16 cellular contexts compared by ENCODE assay signal in the genomic region with DNA sequence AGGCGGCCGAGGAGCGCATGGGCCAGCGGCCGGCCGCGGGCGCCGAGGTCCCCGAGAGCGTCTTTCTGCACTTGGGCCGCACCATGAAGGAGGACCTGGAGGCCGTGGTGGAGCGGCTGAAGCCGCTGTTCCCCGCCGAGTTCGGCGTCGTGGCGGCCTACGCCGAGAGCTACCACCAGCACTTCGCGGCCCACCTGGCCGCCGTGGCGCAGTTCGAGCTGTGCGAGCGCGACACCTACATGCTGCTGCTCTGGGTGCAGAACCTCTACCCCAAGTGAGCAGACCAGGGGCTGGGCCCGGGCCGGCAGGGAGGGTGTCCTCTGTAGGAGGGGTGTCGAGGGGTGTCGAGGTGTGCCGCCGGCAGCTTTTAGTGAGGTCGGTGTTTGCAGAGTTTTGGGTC. TPM values are rescaled to one million over a fixed set of nuclear protein-coding genes. Genes with fewer than 3 reads are reported as not detected.
A peak's percentile ranks its signal among the peaks of the same experiment; 100 is the strongest.
DNase-seq lines count a peak whose midpoint lies in the region; ATAC-seq and TF ChIP-seq lines count a peak whose summit lies in the region.
"Had no signal": no experiment of that assay in that cellular context is flagged by ENCODE, and none has a peak within 500 bp of the region (broad histone marks: within the 10 kb centered on the region; RNA-seq: fewer than 3 reads in every experiment).

No MANE protein-coding gene starts in this region.

- H3K9me3 ChIP-seq in colonic mucosa (no peaks in the 10 kb centered on the region), mesenchymal stem cell (ENCODE audit: control insufficient read depth, low read length) (no peaks in the 10 kb centered on the region), thoracic aorta (no peaks in the 10 kb centered on the region)
- H3K9me3 ChIP-seq: adrenal gland, BLaER1 had no signal

- no peak overlapping the region for H2BK5ac ChIP-seq in mesenchymal stem cell (ENCODE audit: low read depth, low read length, poor library complexity, severe bottlenecking)

- H3K4ac ChIP-seq in mesenchymal stem cell (ENCODE audit: low read depth in 1 of 2, low read length in 2 of 2): peak overlapping the region in 1 of 2 experiments; percentile 17

- intact Hi-C loops in colonic mucosa (cut with DNase I): no loop called here

- no peak overlapping the region for H2BK120ac ChIP-seq in mesenchymal stem cell (ENCODE audit: low read depth, low read length)

- H4K8ac ChIP-seq in mesenchymal stem cell (ENCODE audit: low read length): no peak overlapping the region

- H3K9ac ChIP-seq in colonic mucosa (ENCODE audit: low read depth in 2 of 2, low read length in 2 of 2): no peak overlapping the region
- peak overlapping the region; percentile 12 for H3K9ac ChIP-seq in mesenchymal stem cell (ENCODE audit: low read length)
- H3K9ac ChIP-seq: BLaER1 had no signal

- H3K27me3 ChIP-seq in colonic mucosa (peaks cover 26% of the 10 kb centered on the region), mesenchymal stem cell (ENCODE audit: control insufficient read depth in 1 of 2, insufficient read depth in 1 of 2, low read length in 2 of 2) (no peaks in the 10 kb centered on the region), thoracic aorta (replicated peaks; ENCODE audit: insufficient read depth) (no peaks in the 10 kb centered on the region)
- H3K27me3 ChIP-seq: adrenal gland, BLaER1 had no signal

- no peaks in the 10 kb centered on the region for H3K36me3 ChIP-seq in colonic mucosa
- peaks cover 49 to 50% of the 10 kb centered on the region in 2 experiments for H3K36me3 ChIP-seq in mesenchymal stem cell (ENCODE audit: control insufficient read depth in 1 of 2, insufficient read depth in 2 of 2, low read depth in 1 of 2, low read length in 2 of 2)
- no peaks in the 10 kb centered on the region for H3K36me3 ChIP-seq in thoracic aorta
- H3K36me3 ChIP-seq: WERI-Rb-1 had no signal

- H2AFZ ChIP-seq in mesenchymal stem cell (ENCODE audit: low read depth, low read length): no peak overlapping the region

- H2BK12ac ChIP-seq in mesenchymal stem cell (ENCODE audit: low read length in 2 of 2): no peak overlapping the region

- H3K4me2 ChIP-seq in mesenchymal stem cell (ENCODE audit: low read length, poor library complexity, severe bottlenecking): peak overlapping the region; percentile 56
- H3K4me2 ChIP-seq: BLaER1 had no signal

- H3K4me1 ChIP-seq in colonic mucosa (peaks cover 3% of the 10 kb centered on the region), mesenchymal stem cell (ENCODE audit: control insufficient read depth, insufficient read depth, low read depth, low read length) (peaks cover 96% of the 10 kb centered on the region), thoracic aorta (ENCODE audit: control insufficient read depth in 1 of 2, low read depth in 2 of 2) (peaks cover 6 to 34% of the 10 kb centered on the region in 2 donors)

- peak overlapping the region; percentile 3 for H2AK5ac ChIP-seq in mesenchymal stem cell (ENCODE audit: low read length, severe bottlenecking)

- no peak overlapping the region for H3K23ac ChIP-seq in mesenchymal stem cell (ENCODE audit: low read length in 2 of 2)

- DNase-seq in colonic mucosa (peak; percentile 16), mesenchymal stem cell (no peak), thoracic aorta (ENCODE audit: low spot score) (no peak), NCI-H187 (lab: John Stamatoyannopoulos, UW) (no peak), NCI-H2029 (lab: John Stamatoyannopoulos, UW) (no peak), SKM-1 treated with dmso at 0.1 percent for 144 hours (lab: John Stamatoyannopoulos, UW; ENCODE audit: unreplicated experiment) (no peak)
- DNase-seq: activated CD8-positive, alpha-beta memory T cell treated with anti-CD3 and anti-CD28 coated beads for 24 hours; NCI-H2029 treated with DMSO at 0.1 percent for 48 hours; OCI-M1 had no signal

- H3K18ac ChIP-seq in mesenchymal stem cell (ENCODE audit: low read depth in 1 of 2, low read length in 2 of 2): peak overlapping the region in 1 of 2 experiments; percentile 37

- H3K4me3 ChIP-seq in colonic mucosa: no peak overlapping the region
- peak overlapping the region; percentile 8 to 54 for H3K4me3 ChIP-seq in mesenchymal stem cell (ENCODE audit: insufficient read depth in 1 of 2, low read depth in 1 of 2, low read length in 2 of 2)
- peak overlapping the region; percentile 21 for H3K4me3 ChIP-seq in thoracic aorta
- H3K4me3 ChIP-seq: BLaER1 had no signal

- TF ChIP-seq CTCF in LNCAP (IDR thresholded peaks at IDR 0.05) (peak; percentile 9; the same call in 1 of the 2 replicates), colonic mucosa (IDR thresholded peaks at IDR 0.05) (no peak), thoracic aorta (IDR thresholded peaks at IDR 0.05) (no peak)

- H3K79me1 ChIP-seq in mesenchymal stem cell (replicated peaks; ENCODE audit: low read length, poor library complexity, severe bottlenecking): peaks cover 16% of the 10 kb centered on the region

- WGBS in mesenchymal stem cell: 80% methylated on average over 24 of the region's 39 CpGs

- H3K27ac ChIP-seq in colonic mucosa (no peak overlapping the region), mesenchymal stem cell (ENCODE audit: low read length, poor library complexity, severe bottlenecking) (no peak overlapping the region), thoracic aorta (no peak overlapping the region)
- H3K27ac ChIP-seq: BLaER1 had no signal

- no peak overlapping the region for H3K14ac ChIP-seq in mesenchymal stem cell (ENCODE audit: low read length in 2 of 2)

- no peak overlapping the region for H4K91ac ChIP-seq in mesenchymal stem cell (ENCODE audit: low read length)

- no peak overlapping the region for H2BK15ac ChIP-seq in mesenchymal stem cell (ENCODE audit: low read depth, poor library complexity, severe bottlenecking)

- no peak for ATAC-seq in thoracic aorta (ENCODE audit: insufficient number of reproducible peaks, low FRiP score, low read depth)
- ATAC-seq: activated T-helper 17 cell treated with anti-CD3 and anti-CD28 coated beads, Interleukin-2, amount 50 U/mL, for 72 hours; natural killer cell treated with Interleukin-12 subunit alpha and Interleukin-12 subunit beta and Interleukin-15 and Interleukin-18, amount 100 ng/mL, for 72 hours had no signal

RNA-seq across cellular contexts. Expression of gene TNFAIP2, which starts 4.1 kb away (rescaled TPM):
- total RNA-seq in colonic mucosa (10 to 100 TPM; 10.5 to 26.9 TPM), thoracic aorta (100 to 1,000 TPM; 135 to 228 TPM)
- 29.2 TPM for polyA plus RNA-seq in mesenchymal stem cell (2013, experiment 1 of 2)
- polyA plus RNA-seq in mesenchymal stem cell (2013, experiment 2 of 2): 27.7 TPM

RNA-seq across cellular contexts. Expression of gene EXOC3L4, which starts 32.8 kb away (rescaled TPM):
- total RNA-seq in colonic mucosa (10 to 100 TPM; 11.3 to 15.6 TPM), thoracic aorta (not detected)
- not detected for polyA plus RNA-seq in mesenchymal stem cell (2013, experiment 1 of 2)
- 0.05 TPM for polyA plus RNA-seq in mesenchymal stem cell (2013, experiment 2 of 2)
- total RNA-seq: activated T-helper 17 cell treated with anti-CD3 and anti-CD28 coated beads, Interleukin-2, amount 50 U/mL, for 72 hours; natural killer cell treated with Interleukin-12 subunit alpha and Interleukin-12 subunit beta and Interleukin-15 and Interleukin-18, amount 100 ng/mL, for 72 hours had no signal

RNA-seq across cellular contexts. Expression of gene LBHD2, which starts 43.3 kb away (rescaled TPM):
- total RNA-seq in colonic mucosa (not detected), thoracic aorta (not detected)
- not detected for polyA plus RNA-seq in mesenchymal stem cell (2013, experiment 1 of 2)
- not detected for polyA plus RNA-seq in mesenchymal stem cell (2013, experiment 2 of 2)
- total RNA-seq: activated T-helper 17 cell treated with anti-CD3 and anti-CD28 coated beads, Interleukin-2, amount 50 U/mL, for 72 hours; adrenal gland; frontal cortex; natural killer cell treated with Interleukin-12 subunit alpha and Interleukin-12 subunit beta and Interleukin-15 and Interleukin-18, amount 100 ng/mL, for 72 hours had no signal
- polyA plus RNA-seq: adrenal gland had no signal

Comparison
In these comparisons a context has a peak if more than half of its experiments do, and no peak if none do; other contexts are left out.
1. RNA of gene TNFAIP2, which starts 4.1 kb away (total RNA-seq): 135 to 228 TPM in thoracic aorta; 10.5 to 26.9 TPM in colonic mucosa; every median in the first group is over 4 times any median in the second.
2. RNA of gene EXOC3L4, which starts 32.8 kb away (total RNA-seq): 11.3 to 15.6 TPM in colonic mucosa; not detected in thoracic aorta; every median in the first group is over 10 times any median in the second.